In genomic region chr5:38736089-38736488, GRCh38 we compare ENCODE assay signal across 24 cellular contexts.
DNase-seq lines count a peak whose midpoint lies in the region; ATAC-seq, FAIRE-seq and TF ChIP-seq lines count a peak whose summit lies in the region.
"Had no signal": no experiment of that assay in that cellular context is flagged by ENCODE, and none has a peak within 500 bp of the region (broad histone marks: within the 10 kb centered on the region; RNA-seq: fewer than 3 reads in every experiment).

No MANE protein-coding gene starts in this region.

- no peak overlapping the region for H3K4me3 ChIP-seq in right cardiac atrium (ENCODE audit: low read length)
- no peak overlapping the region for H3K4me3 ChIP-seq in left ventricle myocardium inferior
- no peak overlapping the region for H3K4me3 ChIP-seq in esophagus muscularis mucosa
- H3K4me3 ChIP-seq: A549; BLaER1 treated with 17β-estradiol and CSF1 and Interleukin-3, amounts not matched to agents 10 nM and 100 nM; GM12878; HAP-1 had no signal

- POLR2A ChIA-PET in HEK293T (lab: Yijun Ruan, JAX): no interaction called here

- TF ChIP-seq CTCF in left ventricle myocardium inferior (IDR thresholded peaks at IDR 0.05; ENCODE audit: borderline replicate concordance) (no peak), esophagus muscularis mucosa (IDR thresholded peaks at IDR 0.05) (no peak)

- peak; percentile 51 for FAIRE-seq in HTR-8/SVneo (lab: Jason Lieb, UNC)
- FAIRE-seq: A549, D721Med, GM12878, GM19239, H54 had no signal

- H3K9me3 ChIP-seq in right cardiac atrium (ENCODE audit: control insufficient read depth, low read length) (peaks cover 1% of the 10 kb centered on the region), left ventricle myocardium inferior (replicated peaks) (no peaks in the 10 kb centered on the region), esophagus muscularis mucosa (no peaks in the 10 kb centered on the region)
- H3K9me3 ChIP-seq: A549; BE2C; BLaER1 treated with 17β-estradiol and CSF1 and Interleukin-3, amounts not matched to agents 10 nM and 100 nM; HAP-1 had no signal

- H3K27ac ChIP-seq in right cardiac atrium (ENCODE audit: low read length) (no peak overlapping the region), left ventricle myocardium inferior (replicated peaks) (no peak overlapping the region), esophagus muscularis mucosa (replicated peaks in 1 of 4) (no peak overlapping the region)
- H3K27ac ChIP-seq: A549; BLaER1 treated with 17β-estradiol and CSF1 and Interleukin-3, amounts not matched to agents 10 nM and 100 nM had no signal

- no peak for TF ChIP-seq POLR2A in esophagus muscularis mucosa (IDR thresholded peaks at IDR 0.05; ENCODE audit: low read depth)

- intact Hi-C loops in right cardiac atrium (cut with DNase I): no loop called here
- intact Hi-C loops in left ventricle myocardium inferior (cut with micrococcal nuclease): no loop called here
- intact Hi-C loops in esophagus muscularis mucosa (cut with DNase I): no loop called here

- 63% methylated on average over 2 of the region's 2 CpGs for whole genome bisulfite sequencing in right cardiac atrium
- 65% methylated on average over 2 of the region's 2 CpGs for WGBS in esophagus muscularis mucosa

- peak; percentile 48 to 72 for ATAC-seq in right cardiac atrium
- no peak for ATAC-seq in GM21737 (IDR thresholded peaks at IDR 0.05; ENCODE audit: unreplicated experiment)
- ATAC-seq: A549, GM12878 had no signal

- no peak for TF ChIP-seq EP300 in esophagus muscularis mucosa (IDR thresholded peaks at IDR 0.05)

- H3K4me1 ChIP-seq in right cardiac atrium (ENCODE audit: control insufficient read depth, insufficient read depth, low read length): no peaks in the 10 kb centered on the region
- no peaks in the 10 kb centered on the region for H3K4me1 ChIP-seq in left ventricle myocardium inferior
- H3K4me1 ChIP-seq in esophagus muscularis mucosa: no peaks in the 10 kb centered on the region
- H3K4me1 ChIP-seq: BE2C, HAP-1 had no signal

- no peaks in the 10 kb centered on the region for H3K27me3 ChIP-seq in right cardiac atrium (ENCODE audit: control insufficient read depth, insufficient read depth)
- no peaks in the 10 kb centered on the region for H3K27me3 ChIP-seq in left ventricle myocardium inferior (ENCODE audit: low read depth)
- no peaks in the 10 kb centered on the region for H3K27me3 ChIP-seq in esophagus muscularis mucosa
- H3K27me3 ChIP-seq: BE2C; BLaER1 treated with 17β-estradiol and CSF1 and Interleukin-3, amounts not matched to agents 10 nM and 100 nM had no signal

- no peaks in the 10 kb centered on the region for H3K36me3 ChIP-seq in left ventricle myocardium inferior
- no peaks in the 10 kb centered on the region for H3K36me3 ChIP-seq in esophagus muscularis mucosa
- H3K36me3 ChIP-seq: BE2C; BLaER1 treated with 17β-estradiol and CSF1 and Interleukin-3, amounts not matched to agents 10 nM and 100 nM; HAP-1 had no signal

- CTCF ChIA-PET in HEK293T (lab: Yijun Ruan, JAX): interaction anchor here (0.6 kb wide), 1 partner anchor 92 kb away, joined by 3 read pairs; no protein-coding TSS in a partner anchor

- DNase-seq in right cardiac atrium (no peak), left ventricle myocardium inferior (no peak), HTR-8/SVneo (ENCODE audit: insufficient read length, low spot score) (no peak), esophagus muscularis mucosa (ENCODE audit: extremely low spot score) (peak; percentile 21), HEK293T (ENCODE audit: extremely low spot score) (no peak)
- DNase-seq: 8988T; ACHN; AML-193; BE2C; CD4-positive, alpha-beta T cell; CD8-positive, alpha-beta memory T cell; DMS 273 treated with DMSO at 0.1 percent for 48 hours; DMS79; EL; GDM1; GOT3 had no signal

TF ChIP-seq in HEK293T, 16 proteins besides CTCF, POLR2A, EP300 and RAD21:
- no peak for TF ChIP-seq HDGF (IDR thresholded peaks at IDR 0.05; ENCODE audit: borderline replicate concordance)
- TF ChIP-seq CTBP1 (IDR thresholded peaks at IDR 0.05; ENCODE audit: borderline replicate concordance): no peak
- no peak for TF ChIP-seq ZNF384 (IDR thresholded peaks at IDR 0.05)
- TF ChIP-seq FOXA1 (IDR thresholded peaks at IDR 0.05): no peak
- no peak for TF ChIP-seq L3MBTL2 (conservative IDR thresholded peaks at IDR 0.05)
